1 cellular context compared by ENCODE assay signal in genomic region chr2:157691695-157692094, GRCh38.
TF ChIP-seq lines count a peak whose summit lies in the region.

No MANE protein-coding gene starts in this region.

TF ChIP-seq in HepG2, 621 proteins besides CTCF, POLR2A, EP300 and RAD21 (continued from another document):
- TF ChIP-seq THAP9 (CRISPR knock-in tag; IDR thresholded peaks at IDR 0.05; ENCODE audit: borderline replicate concordance) (no peak), GATA4 (IDR thresholded peaks at IDR 0.05; ENCODE audit: borderline replicate concordance, low read depth) (no peak), ZNF543 (CRISPR knock-in tag; IDR thresholded peaks at IDR 0.05) (no peak)
